In the genomic region with DNA sequence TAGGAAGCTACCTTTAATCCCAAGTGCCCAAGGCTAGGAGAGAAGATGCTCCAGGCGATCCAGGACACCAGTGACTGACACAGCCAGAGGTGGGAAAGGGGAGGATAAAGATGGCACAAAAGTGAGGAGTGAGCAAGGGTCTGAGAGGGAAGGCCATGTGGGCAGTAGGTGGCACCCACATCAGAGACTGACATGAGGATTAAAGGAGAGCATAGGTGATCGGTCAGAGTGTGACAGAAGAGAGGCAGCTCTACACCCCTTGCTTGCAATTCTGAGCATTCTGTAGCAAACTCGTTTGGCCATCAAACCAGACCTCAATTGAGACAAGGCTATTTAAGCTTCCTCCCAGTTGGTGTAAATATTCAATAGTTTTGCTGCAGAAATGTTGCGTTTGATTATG, we compare ENCODE assay signal across 1 cellular context.
TF ChIP-seq lines count a peak whose summit lies in the region.

No MANE protein-coding gene starts in this region.

TF ChIP-seq in H1, 55 proteins besides CTCF, POLR2A, EP300 and RAD21:
- TF ChIP-seq, protein P1, sequence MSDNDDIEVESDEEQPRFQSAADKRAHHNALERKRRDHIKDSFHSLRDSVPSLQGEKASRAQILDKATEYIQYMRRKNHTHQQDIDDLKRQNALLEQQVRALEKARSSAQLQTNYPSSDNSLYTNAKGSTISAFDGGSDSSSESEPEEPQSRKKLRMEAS (IDR thresholded peaks at IDR 0.05), result no peak
- no peak for TF ChIP-seq YY1 (IDR thresholded peaks at IDR 0.05; ENCODE audit: low read depth, low read length)
- no peak for TF ChIP-seq EGR1 (IDR thresholded peaks at IDR 0.05; ENCODE audit: borderline replicate concordance, low read depth, low read length)
- TF ChIP-seq TAF1 (IDR thresholded peaks at IDR 0.05; ENCODE audit: low read depth, low read length), result no peak
- no peak for TF ChIP-seq CHD1 (IDR thresholded peaks at IDR 0.05; ENCODE audit: low read depth, low read length)
- TF ChIP-seq SIX5 (IDR thresholded peaks at IDR 0.05; ENCODE audit: low read depth, low read length), result no peak
- no peak for TF ChIP-seq BCL11A (IDR thresholded peaks at IDR 0.05; ENCODE audit: low read depth in 2 of 2, low read length in 2 of 2)
